ENCODE assay signal across 1 cellular context in the genomic region with DNA sequence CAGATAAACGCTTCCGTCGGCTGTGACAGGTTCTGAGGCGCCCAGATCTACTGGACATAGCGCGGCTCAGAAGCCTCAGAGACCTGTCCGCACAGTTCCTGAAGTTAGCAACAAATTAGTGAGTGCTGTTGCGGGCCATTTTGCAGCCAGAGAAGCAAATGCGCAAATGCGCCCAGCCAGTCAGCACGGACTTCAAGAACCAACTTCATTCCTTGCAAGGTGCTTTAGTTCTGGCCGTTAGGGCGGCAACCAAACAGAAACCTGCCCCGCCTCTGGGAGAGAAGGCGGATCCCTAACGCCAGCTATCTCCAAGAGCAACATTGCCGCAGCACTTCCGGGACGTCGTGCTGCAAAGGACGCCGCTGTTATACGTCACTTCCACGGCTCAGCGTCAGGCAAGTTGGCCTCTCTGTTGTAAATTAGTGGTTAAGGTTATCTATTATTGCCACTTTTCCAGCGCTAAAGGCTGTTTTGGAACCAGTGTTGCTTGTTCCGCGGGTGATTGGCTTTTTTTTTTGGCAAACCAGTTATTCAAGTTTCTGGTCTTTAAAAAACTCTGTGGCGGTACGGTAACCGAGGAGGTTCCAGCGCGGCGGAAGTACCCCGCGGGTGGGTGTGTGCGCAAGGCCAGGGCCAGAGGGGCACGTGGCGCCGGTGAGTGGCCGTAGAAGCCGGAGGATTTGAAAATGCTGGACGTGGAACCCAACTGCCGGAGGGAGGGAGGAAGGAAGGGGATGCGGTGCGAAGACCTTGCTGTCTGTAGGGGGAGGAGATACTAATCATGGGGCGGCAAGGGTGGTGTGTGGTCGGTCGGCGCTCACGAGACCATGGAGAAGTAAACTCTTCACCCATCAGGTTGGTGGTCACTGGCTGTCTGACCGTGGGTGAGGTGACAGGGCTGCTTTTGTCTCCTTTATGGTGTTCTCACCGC.
A peak's percentile ranks its signal among the peaks of the same experiment; 100 is the strongest.
TF ChIP-seq lines count a peak whose summit lies in the region.

GAR1 (plus strand) TSS at position 612 of the 931 bp plus-strand sequence. CDS start 403 bp downstream, outside the sequence.

TF ChIP-seq in GM12878, 131 proteins besides CTCF, POLR2A, EP300 and RAD21 (continued from another document and continues in another):
- no peak for TF ChIP-seq CHD4 (IDR thresholded peaks at IDR 0.05)
- no peak for TF ChIP-seq SMARCA5 (IDR thresholded peaks at IDR 0.05)
- TF ChIP-seq CREM (IDR thresholded peaks at IDR 0.05; ENCODE audit: low read depth) = peak; percentile 99
- TF ChIP-seq IRF4 (IDR thresholded peaks at IDR 0.05; ENCODE audit: low read depth, low read length) = peak; percentile 33; the same call in 1 of the 2 replicates
- no peak for TF ChIP-seq TCF12 (IDR thresholded peaks at IDR 0.05; ENCODE audit: low read depth, low read length)
- TF ChIP-seq ZNF207 (IDR thresholded peaks at IDR 0.05; ENCODE audit: borderline replicate concordance) = peak; percentile 77
- no peak for TF ChIP-seq SPI1 (IDR thresholded peaks at IDR 0.05; ENCODE audit: borderline replicate concordance, insufficient read depth, low read depth, low read length)
- TF ChIP-seq, protein P1, sequence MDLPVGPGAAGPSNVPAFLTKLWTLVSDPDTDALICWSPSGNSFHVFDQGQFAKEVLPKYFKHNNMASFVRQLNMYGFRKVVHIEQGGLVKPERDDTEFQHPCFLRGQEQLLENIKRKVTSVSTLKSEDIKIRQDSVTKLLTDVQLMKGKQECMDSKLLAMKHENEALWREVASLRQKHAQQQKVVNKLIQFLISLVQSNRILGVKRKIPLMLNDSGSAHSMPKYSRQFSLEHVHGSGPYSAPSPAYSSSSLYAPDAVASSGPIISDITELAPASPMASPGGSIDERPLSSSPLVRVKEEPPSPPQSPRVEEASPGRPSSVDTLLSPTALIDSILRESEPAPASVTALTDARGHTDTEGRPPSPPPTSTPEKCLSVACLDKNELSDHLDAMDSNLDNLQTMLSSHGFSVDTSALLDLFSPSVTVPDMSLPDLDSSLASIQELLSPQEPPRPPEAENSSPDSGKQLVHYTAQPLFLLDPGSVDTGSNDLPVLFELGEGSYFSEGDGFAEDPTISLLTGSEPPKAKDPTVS (IDR thresholded peaks at IDR 0.05; ENCODE audit: low read depth, low read length) = no peak
- TF ChIP-seq SRF (IDR thresholded peaks at IDR 0.05; ENCODE audit: low read depth in 2 of 2, low read length in 2 of 2) = peak in 1 of 2 experiments; percentile 76; a peak in 1 of 4 replicates
- TF ChIP-seq DPF2 (IDR thresholded peaks at IDR 0.05) = 0 out of 2 replicates have a peak, but pooled peaks have one; percentile 30
- no peak for TF ChIP-seq MTA2 (IDR thresholded peaks at IDR 0.05; ENCODE audit: low read depth)
- TF ChIP-seq, protein P2, sequence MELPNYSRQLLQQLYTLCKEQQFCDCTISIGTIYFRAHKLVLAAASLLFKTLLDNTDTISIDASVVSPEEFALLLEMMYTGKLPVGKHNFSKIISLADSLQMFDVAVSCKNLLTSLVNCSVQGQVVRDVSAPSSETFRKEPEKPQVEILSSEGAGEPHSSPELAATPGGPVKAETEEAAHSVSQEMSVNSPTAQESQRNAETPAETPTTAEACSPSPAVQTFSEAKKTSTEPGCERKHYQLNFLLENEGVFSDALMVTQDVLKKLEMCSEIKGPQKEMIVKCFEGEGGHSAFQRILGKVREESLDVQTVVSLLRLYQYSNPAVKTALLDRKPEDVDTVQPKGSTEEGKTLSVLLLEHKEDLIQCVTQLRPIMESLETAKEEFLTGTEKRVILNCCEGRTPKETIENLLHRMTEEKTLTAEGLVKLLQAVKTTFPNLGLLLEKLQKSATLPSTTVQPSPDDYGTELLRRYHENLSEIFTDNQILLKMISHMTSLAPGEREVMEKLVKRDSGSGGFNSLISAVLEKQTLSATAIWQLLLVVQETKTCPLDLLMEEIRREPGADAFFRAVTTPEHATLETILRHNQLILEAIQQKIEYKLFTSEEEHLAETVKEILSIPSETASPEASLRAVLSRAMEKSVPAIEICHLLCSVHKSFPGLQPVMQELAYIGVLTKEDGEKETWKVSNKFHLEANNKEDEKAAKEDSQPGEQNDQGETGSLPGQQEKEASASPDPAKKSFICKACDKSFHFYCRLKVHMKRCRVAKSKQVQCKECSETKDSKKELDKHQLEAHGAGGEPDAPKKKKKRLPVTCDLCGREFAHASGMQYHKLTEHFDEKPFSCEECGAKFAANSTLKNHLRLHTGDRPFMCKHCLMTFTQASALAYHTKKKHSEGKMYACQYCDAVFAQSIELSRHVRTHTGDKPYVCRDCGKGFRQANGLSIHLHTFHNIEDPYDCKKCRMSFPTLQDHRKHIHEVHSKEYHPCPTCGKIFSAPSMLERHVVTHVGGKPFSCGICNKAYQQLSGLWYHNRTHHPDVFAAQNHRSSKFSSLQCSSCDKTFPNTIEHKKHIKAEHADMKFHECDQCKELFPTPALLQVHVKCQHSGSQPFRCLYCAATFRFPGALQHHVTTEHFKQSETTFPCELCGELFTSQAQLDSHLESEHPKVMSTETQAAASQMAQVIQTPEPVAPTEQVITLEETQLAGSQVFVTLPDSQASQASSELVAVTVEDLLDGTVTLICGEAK (IDR thresholded peaks at IDR 0.05; ENCODE audit: borderline replicate concordance) = peak; percentile 93
- no peak for TF ChIP-seq TCF3 (IDR thresholded peaks at IDR 0.05; ENCODE audit: borderline replicate concordance, insufficient read depth, low read depth, low read length)
- TF ChIP-seq NRF1 (conservative IDR thresholded peaks at IDR 0.05; ENCODE audit: low read depth, low read length) = no peak
- TF ChIP-seq STAT3 (IDR thresholded peaks at IDR 0.05; ENCODE audit: low read depth, low read length) = 0 out of 2 replicates have a peak, but pooled peaks have one; percentile 9
- peak; percentile 99 for TF ChIP-seq CREB1 (IDR thresholded peaks at IDR 0.05; ENCODE audit: low read depth)
- peak; percentile 66 for TF ChIP-seq USF1 (IDR thresholded peaks at IDR 0.05; ENCODE audit: borderline replicate concordance, extremely low read length, insufficient read depth, low read depth, low read length)
- TF ChIP-seq SIX5 (IDR thresholded peaks at IDR 0.05; ENCODE audit: low read depth, low read length, severe bottlenecking) = peak; percentile 39
- TF ChIP-seq MYC (IDR thresholded peaks at IDR 0.05; ENCODE audit: insufficient read depth, insufficient read length, insufficient replicate concordance, low read length, severe bottlenecking) = peak; percentile 93
- no peak for TF ChIP-seq HDAC2 (IDR thresholded peaks at IDR 0.05)
- TF ChIP-seq NFYA (IDR thresholded peaks at IDR 0.05; ENCODE audit: borderline replicate concordance, low read depth, low read length) = no peak
- TF ChIP-seq, protein P3, sequence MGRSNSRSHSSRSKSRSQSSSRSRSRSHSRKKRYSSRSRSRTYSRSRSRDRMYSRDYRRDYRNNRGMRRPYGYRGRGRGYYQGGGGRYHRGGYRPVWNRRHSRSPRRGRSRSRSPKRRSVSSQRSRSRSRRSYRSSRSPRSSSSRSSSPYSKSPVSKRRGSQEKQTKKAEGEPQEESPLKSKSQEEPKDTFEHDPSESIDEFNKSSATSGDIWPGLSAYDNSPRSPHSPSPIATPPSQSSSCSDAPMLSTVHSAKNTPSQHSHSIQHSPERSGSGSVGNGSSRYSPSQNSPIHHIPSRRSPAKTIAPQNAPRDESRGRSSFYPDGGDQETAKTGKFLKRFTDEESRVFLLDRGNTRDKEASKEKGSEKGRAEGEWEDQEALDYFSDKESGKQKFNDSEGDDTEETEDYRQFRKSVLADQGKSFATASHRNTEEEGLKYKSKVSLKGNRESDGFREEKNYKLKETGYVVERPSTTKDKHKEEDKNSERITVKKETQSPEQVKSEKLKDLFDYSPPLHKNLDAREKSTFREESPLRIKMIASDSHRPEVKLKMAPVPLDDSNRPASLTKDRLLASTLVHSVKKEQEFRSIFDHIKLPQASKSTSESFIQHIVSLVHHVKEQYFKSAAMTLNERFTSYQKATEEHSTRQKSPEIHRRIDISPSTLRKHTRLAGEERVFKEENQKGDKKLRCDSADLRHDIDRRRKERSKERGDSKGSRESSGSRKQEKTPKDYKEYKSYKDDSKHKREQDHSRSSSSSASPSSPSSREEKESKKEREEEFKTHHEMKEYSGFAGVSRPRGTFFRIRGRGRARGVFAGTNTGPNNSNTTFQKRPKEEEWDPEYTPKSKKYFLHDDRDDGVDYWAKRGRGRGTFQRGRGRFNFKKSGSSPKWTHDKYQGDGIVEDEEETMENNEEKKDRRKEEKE (IDR thresholded peaks at IDR 0.05) = no peak
- TF ChIP-seq MLLT1 (IDR thresholded peaks at IDR 0.05) = peak; percentile 42; the same call in 1 of the 2 replicates
- TF ChIP-seq NR2C1 (IDR thresholded peaks at IDR 0.05) = peak; percentile 72
- TF ChIP-seq EZH2 (IDR thresholded peaks at IDR 0.05; ENCODE audit: borderline replicate concordance, control insufficient read depth, low read depth, low read length) = no peak
- TF ChIP-seq RBBP5 (conservative IDR thresholded peaks at IDR 0.05) = no peak
- no peak for TF ChIP-seq KAT2A (conservative IDR thresholded peaks at IDR 0.05; ENCODE audit: control insufficient read depth, low read depth, low read length)
- TF ChIP-seq JUND (IDR thresholded peaks at IDR 0.05; ENCODE audit: low read depth, low read length) = 0 out of 2 replicates have a peak, but pooled peaks have one; percentile 5
- no peak for TF ChIP-seq PRDM15 (CRISPR knock-in tag; IDR thresholded peaks at IDR 0.05)
- peak; percentile 55; the same call in 1 of the 2 replicates for TF ChIP-seq ASH2L (IDR thresholded peaks at IDR 0.05; ENCODE audit: borderline replicate concordance, low read depth)
- TF ChIP-seq, protein P4, sequence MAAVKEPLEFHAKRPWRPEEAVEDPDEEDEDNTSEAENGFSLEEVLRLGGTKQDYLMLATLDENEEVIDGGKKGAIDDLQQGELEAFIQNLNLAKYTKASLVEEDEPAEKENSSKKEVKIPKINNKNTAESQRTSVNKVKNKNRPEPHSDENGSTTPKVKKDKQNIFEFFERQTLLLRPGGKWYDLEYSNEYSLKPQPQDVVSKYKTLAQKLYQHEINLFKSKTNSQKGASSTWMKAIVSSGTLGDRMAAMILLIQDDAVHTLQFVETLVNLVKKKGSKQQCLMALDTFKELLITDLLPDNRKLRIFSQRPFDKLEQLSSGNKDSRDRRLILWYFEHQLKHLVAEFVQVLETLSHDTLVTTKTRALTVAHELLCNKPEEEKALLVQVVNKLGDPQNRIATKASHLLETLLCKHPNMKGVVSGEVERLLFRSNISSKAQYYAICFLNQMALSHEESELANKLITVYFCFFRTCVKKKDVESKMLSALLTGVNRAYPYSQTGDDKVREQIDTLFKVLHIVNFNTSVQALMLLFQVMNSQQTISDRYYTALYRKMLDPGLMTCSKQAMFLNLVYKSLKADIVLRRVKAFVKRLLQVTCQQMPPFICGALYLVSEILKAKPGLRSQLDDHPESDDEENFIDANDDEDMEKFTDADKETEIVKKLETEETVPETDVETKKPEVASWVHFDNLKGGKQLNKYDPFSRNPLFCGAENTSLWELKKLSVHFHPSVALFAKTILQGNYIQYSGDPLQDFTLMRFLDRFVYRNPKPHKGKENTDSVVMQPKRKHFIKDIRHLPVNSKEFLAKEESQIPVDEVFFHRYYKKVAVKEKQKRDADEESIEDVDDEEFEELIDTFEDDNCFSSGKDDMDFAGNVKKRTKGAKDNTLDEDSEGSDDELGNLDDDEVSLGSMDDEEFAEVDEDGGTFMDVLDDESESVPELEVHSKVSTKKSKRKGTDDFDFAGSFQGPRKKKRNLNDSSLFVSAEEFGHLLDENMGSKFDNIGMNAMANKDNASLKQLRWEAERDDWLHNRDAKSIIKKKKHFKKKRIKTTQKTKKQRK (IDR thresholded peaks at IDR 0.05; ENCODE audit: low read depth, low read length) = no peak
- no peak for TF ChIP-seq SMAD5 (IDR thresholded peaks at IDR 0.05; ENCODE audit: low read depth)
- TF ChIP-seq ETV6 (conservative IDR thresholded peaks at IDR 0.05 in 1 of 2, IDR thresholded peaks at IDR 0.05 in 1 of 2; ENCODE audit: borderline replicate concordance in 1 of 2, low read depth in 1 of 2) = no peak
- TF ChIP-seq, protein P5, sequence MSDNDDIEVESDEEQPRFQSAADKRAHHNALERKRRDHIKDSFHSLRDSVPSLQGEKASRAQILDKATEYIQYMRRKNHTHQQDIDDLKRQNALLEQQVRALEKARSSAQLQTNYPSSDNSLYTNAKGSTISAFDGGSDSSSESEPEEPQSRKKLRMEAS (IDR thresholded peaks at IDR 0.05; ENCODE audit: low read depth, low read length) = peak; percentile 97
- peak; percentile 65 for TF ChIP-seq HCFC1 (IDR thresholded peaks at IDR 0.05; ENCODE audit: low read length)
- no peak for TF ChIP-seq RCOR1 (conservative IDR thresholded peaks at IDR 0.05; ENCODE audit: low read depth, low read length)
